8 cellular contexts compared by ENCODE assay signal in genomic region chr14:74804219-74804825, GRCh38. TPM values are rescaled to one million over a fixed set of nuclear protein-coding genes. Genes with fewer than 3 reads are reported as not detected.
DNase-seq lines count a peak whose midpoint lies in the region; ATAC-seq, FAIRE-seq and TF ChIP-seq lines count a peak whose summit lies in the region.

No MANE protein-coding gene starts in this region.

- no peaks in the 10 kb centered on the region for H3K4me1 Mint-ChIP-seq in activated CD8-positive, alpha-beta memory T cell treated with anti-CD3 and anti-CD28 coated beads, Interleukin-2, amount 10 ng/mL, durations not matched to agents 7 days and 5 days

- H3K4me2 ChIP-seq in GM12878 (ENCODE audit: control insufficient read depth, insufficient read depth) = no peak overlapping the region
- H3K4me2 ChIP-seq in HepG2 (ENCODE audit: low read depth, low read length) = no peak overlapping the region

- H3K9ac ChIP-seq in GM12878 (ENCODE audit: control insufficient read depth, insufficient read depth, low read length) = no peak overlapping the region
- H3K9ac ChIP-seq in HepG2 (ENCODE audit: insufficient read depth, low read depth, low read length) = no peak overlapping the region

- DNase-seq in activated CD8-positive, alpha-beta memory T cell treated with anti-CD3 and anti-CD28 coated beads, Interleukin-2, amount 10 ng/mL, durations not matched to agents 7 days and 5 days = peak; percentile 57
- DNase-seq in activated CD8-positive, alpha-beta memory T cell treated with anti-CD3 and anti-CD28 coated beads, Interleukin-2, amount 50 U/mL, for 48 hours = no peak
- DNase-seq in NAMALWA (ENCODE audit: low spot score) (peak; percentile 47), GM12878 (ENCODE audit: low read depth, low spot score) (no peak), HepG2 (ENCODE audit: low spot score) (peak; percentile 26), coronary artery (ENCODE audit: low spot score) (no peak), sigmoid colon (no peak)

- no peaks in the 10 kb centered on the region for H3K27me3 Mint-ChIP-seq in activated CD8-positive, alpha-beta memory T cell treated with anti-CD3 and anti-CD28 coated beads, Interleukin-2, amount 10 ng/mL, durations not matched to agents 7 days and 5 days

- FAIRE-seq in GM12878 (lab: Jason Lieb, UNC) (peak; percentile 27), HepG2 (lab: Jason Lieb, UNC) (peak; percentile 76)

- CTCF ChIA-PET in activated CD8-positive, alpha-beta memory T cell treated with anti-CD3 and anti-CD28 coated beads, Interleukin-2, amount 10 ng/mL, durations not matched to agents 7 days and 5 days (lab: Charles Lee) = interaction anchor here (0.6 to 8.2 kb wide), 20 partner anchors 11 to 1222 kb away, joined by 3 to 115 read pairs (median 3); partner anchors contain the start of genes LTBP2 and YLPM1
- CTCF ChIA-PET in GM12878 (lab: Yijun Ruan, JAX) (interaction anchor here (0.5 to 2.9 kb wide), 12 partner anchors 9 to 302 kb away, joined by 3 to 34 read pairs (median 4); partner anchors contain the start of gene LTBP2), HepG2 (lab: Yijun Ruan, JAX; ENCODE audit: low intra/inter-chr PET ratio, low total read pairs) (interaction anchor here (0.9 to 1.3 kb wide), 2 partner anchors 192 to 195 kb away, joined by 3 to 6 read pairs; partner anchors contain the start of gene LTBP2)

- TF ChIP-seq POLR2A in GM12878 (IDR thresholded peaks at IDR 0.05; ENCODE audit: low read depth, low read length) (no peak), HepG2 (IDR thresholded peaks at IDR 0.05; ENCODE audit: insufficient read depth in 1 of 2, low read depth in 2 of 2, low read length in 2 of 2) (no peak), sigmoid colon (IDR thresholded peaks at IDR 0.05) (no peak)

- no peak for ATAC-seq in activated CD8-positive, alpha-beta memory T cell treated with anti-CD3 and anti-CD28 coated beads, Interleukin-2, amount 10 ng/mL, durations not matched to agents 7 days and 5 days
- ATAC-seq in GM12878 (peak; percentile 69), HepG2 (peak; percentile 77), GM21717 (IDR thresholded peaks at IDR 0.05; ENCODE audit: unreplicated experiment) (no peak)

- H2AFZ ChIP-seq in GM12878 (ENCODE audit: control insufficient read depth, low read depth, low read length) = no peak overlapping the region
- H2AFZ ChIP-seq in HepG2 (ENCODE audit: low read length) = no peak overlapping the region

- RAD21 ChIA-PET in GM12878 (lab: Charles Lee; ENCODE audit: unreplicated experiment) = interaction anchor here (0.6 to 1.2 kb wide), 4 partner anchors 8 to 195 kb away, joined by 3 to 18 read pairs (median 3); no protein-coding TSS in a partner anchor

- POLR2A ChIA-PET in GM12878 (lab: Charles Lee) = no interaction called here
- POLR2A ChIA-PET in HepG2 (lab: Yijun Ruan, JAX) = no interaction called here

- H3K27ac Mint-ChIP-seq in activated CD8-positive, alpha-beta memory T cell treated with anti-CD3 and anti-CD28 coated beads, Interleukin-2, amount 10 ng/mL, durations not matched to agents 7 days and 5 days = no peak overlapping the region

- peaks cover 15% of the 10 kb centered on the region for H3K36me3 Mint-ChIP-seq in activated CD8-positive, alpha-beta memory T cell treated with anti-CD3 and anti-CD28 coated beads, Interleukin-2, amount 10 ng/mL, durations not matched to agents 7 days and 5 days

- SMC1A ChIA-PET in GM12878 (lab: Charles Lee; ENCODE audit: uncharacterized antibody, unreplicated experiment) = interaction anchor here (0.6 to 1.9 kb wide), 4 partner anchors 56 to 195 kb away, joined by 3 to 10 read pairs (median 4); no protein-coding TSS in a partner anchor

- no peak overlapping the region for H3K4me3 Mint-ChIP-seq in activated CD8-positive, alpha-beta memory T cell treated with anti-CD3 and anti-CD28 coated beads, Interleukin-2, amount 10 ng/mL, durations not matched to agents 7 days and 5 days

- no TSS peak for BruUV-seq in GM12878 (replicated peaks; lab: Mats Ljungman, UMichigan)
- BruUV-seq in HepG2 (replicated peaks; lab: Mats Ljungman, UMichigan) = no TSS peak

- WGBS in GM12878 (ENCODE audit: insufficient coverage, insufficient replicate concordance, low lambda C conversion rate, missing lambda C conversion rate) = 98% methylated on average over 4 of the region's 4 CpGs
- 98% methylated on average over 4 of the region's 4 CpGs for WGBS in HepG2 (ENCODE audit: low lambda C conversion rate)
- WGBS in sigmoid colon, 2 donors = 88 to 91% methylated on average over 4 of the region's 4 CpGs

- no peak overlapping the region for H3K4me3 ChIP-seq in GM12878
- H3K4me3 ChIP-seq in HepG2 (replicated peaks in 1 of 3; ENCODE audit: insufficient read depth in 1 of 3, low read depth in 2 of 3, low read length in 3 of 3) = no peak overlapping the region
- H3K4me3 ChIP-seq in coronary artery = no peak overlapping the region
- H3K4me3 ChIP-seq in sigmoid colon = no peak overlapping the region

- peak; percentile 61 for TF ChIP-seq RAD21 in GM12878 (IDR thresholded peaks at IDR 0.05; ENCODE audit: insufficient read depth, low read depth, low read length)
- TF ChIP-seq RAD21 in HepG2 (CRISPR knock-in tag; IDR thresholded peaks at IDR 0.05) = no peak

- H3K27ac ChIP-seq in GM12878 (ENCODE audit: control insufficient read depth, insufficient read depth) (no peak overlapping the region), HepG2 (ENCODE audit: extremely low read length, insufficient read depth, low read length) (no peak overlapping the region), coronary artery (no peak overlapping the region), sigmoid colon (no peak overlapping the region)

- intact Hi-C loops in GM12878 (cut with micrococcal nuclease; ENCODE audit: unreplicated experiment) (loop anchor here (1.0 kb wide), 1 partner anchor 195 kb away; no protein-coding TSS in a partner anchor), HepG2 (cut with micrococcal nuclease; ENCODE audit: unreplicated experiment) (loop anchor here (1.0 to 5.0 kb wide), 2 partner anchors 195 to 302 kb away; no protein-coding TSS in a partner anchor), sigmoid colon (cut with DNase I) (no loop called here)

- H3K79me2 ChIP-seq in GM12878 (ENCODE audit: control insufficient read depth, insufficient read depth, low read length) (no peaks in the 10 kb centered on the region), HepG2 (ENCODE audit: insufficient read depth, low read length) (no peaks in the 10 kb centered on the region)

- H3K4me1 ChIP-seq in GM12878 (ENCODE audit: control insufficient read depth, insufficient read depth, low read length) (no peaks in the 10 kb centered on the region), HepG2 (ENCODE audit: insufficient read depth, low read length) (no peaks in the 10 kb centered on the region), sigmoid colon (no peaks in the 10 kb centered on the region)

- H3K9me3 ChIP-seq in GM12878 (replicated peaks; ENCODE audit: control insufficient read depth, insufficient read depth, low read length) (no peaks in the 10 kb centered on the region), HepG2 (ENCODE audit: low read length) (no peaks in the 10 kb centered on the region), sigmoid colon (no peaks in the 10 kb centered on the region)

- H3K27me3 ChIP-seq in GM12878 (replicated peaks in 1 of 2; ENCODE audit: control insufficient read depth in 2 of 2, insufficient read depth in 2 of 2, low read length in 1 of 2) = no peaks in the 10 kb centered on the region
- no peaks in the 10 kb centered on the region for H3K27me3 ChIP-seq in HepG2 (ENCODE audit: control insufficient read depth in 1 of 2, insufficient read depth in 2 of 2, low read length in 2 of 2)
- H3K27me3 ChIP-seq in sigmoid colon = no peaks in the 10 kb centered on the region

- TF ChIP-seq EP300 in GM12878 (IDR thresholded peaks at IDR 0.05; ENCODE audit: borderline replicate concordance in 1 of 2, control insufficient read depth in 1 of 2, low read depth in 2 of 2, low read length in 2 of 2) (no peak), HepG2 (IDR thresholded peaks at IDR 0.05; ENCODE audit: low read depth in 2 of 2, low read length in 2 of 2) (no peak), HepG2 (CRISPR knock-in tag; IDR thresholded peaks at IDR 0.05; ENCODE audit: borderline replicate concordance) (no peak), sigmoid colon (IDR thresholded peaks at IDR 0.05) (no peak)

- H4K20me1 ChIP-seq in GM12878 (ENCODE audit: control insufficient read depth, insufficient read depth) (no peaks in the 10 kb centered on the region), HepG2 (ENCODE audit: insufficient read depth, low read length) (0 out of 2 replicates have a peak, but pooled peaks cover 2% of the 10 kb centered on the region)

- H3K9me3 Mint-ChIP-seq in activated CD8-positive, alpha-beta memory T cell treated with anti-CD3 and anti-CD28 coated beads, Interleukin-2, amount 10 ng/mL, durations not matched to agents 7 days and 5 days (ENCODE audit: low read depth) = no peaks in the 10 kb centered on the region

- in situ Hi-C loops in GM12878 (cut with MboI) (no loop called here), HepG2 (cut with HindIII; ENCODE audit: extremely low pct_ligation_motif_present, low pct_unique_long_range_greater_than_20kb) (no loop called here)

- peaks cover 3 to 15% of the 10 kb centered on the region in 2 experiments for H3K36me3 ChIP-seq in GM12878 (ENCODE audit: control insufficient read depth in 2 of 2, insufficient read depth in 2 of 2, low read length in 1 of 2)
- H3K36me3 ChIP-seq in HepG2 (replicated peaks in 1 of 2; ENCODE audit: control insufficient read depth in 1 of 2, insufficient read depth in 2 of 2, low read length in 2 of 2) = peaks cover 9 to 51% of the 10 kb centered on the region in 2 experiments
- peaks cover under 1 to 56% (median 14%) of the 10 kb centered on the region in 4 donors for H3K36me3 ChIP-seq in sigmoid colon

- TF ChIP-seq CTCF in GM12878 (IDR thresholded peaks at IDR 0.05 in 2 of 3, conservative IDR thresholded peaks at IDR 0.05 in 1 of 3; ENCODE audit: control insufficient read depth in 2 of 3, extremely low read depth in 1 of 3, insufficient read depth in 1 of 3, low read depth in 3 of 3, low read length in 3 of 3) (peak; percentile 55 to 64 (median 61); a peak in 5 of 6 replicates), HepG2 (CRISPR knock-in tag; IDR thresholded peaks at IDR 0.05) (peak; percentile 50), coronary artery (IDR thresholded peaks at IDR 0.05) (no peak), sigmoid colon (IDR thresholded peaks at IDR 0.05) (no peak)

RNA-seq across cellular contexts. Expression of gene YLPM1, which starts 41.2 kb away (rescaled TPM):
- 10 to 100 TPM; 57.9 to 64.1 TPM for total RNA-seq in activated CD8-positive, alpha-beta memory T cell treated with anti-CD3 and anti-CD28 coated beads, Interleukin-2, amount 10 ng/mL, durations not matched to agents 7 days and 5 days
- 427 and 431 TPM in 2 replicates for total RNA-seq in GM12878 (2013; cell fraction: nucleolus; rRNA removed)
- total RNA-seq in GM12878 (2014; rRNA removed) = 18.8 and 22.2 TPM in 2 replicates
- total RNA-seq in GM12878 (2014; rRNA removed; fragmentation: Illumina TruSeq; extraction: Trizol) = 23.0 and 26.0 TPM in 2 replicates
- total RNA-seq in GM12878 (2021) = 45.1 and 47.0 TPM in 2 replicates
- polyA plus RNA-seq in GM12878 (2011; ENCODE audit: low read depth) = 24.1 TPM
- polyA plus RNA-seq in GM12878 (2011; rRNA removed) = 14.2 and 17.9 TPM in 2 replicates
- polyA plus RNA-seq in GM12878 (2011; cell fraction: cytosol; rRNA removed) = 5.5 and 9.5 TPM in 2 replicates
- polyA plus RNA-seq in GM12878 (2011; cell fraction: nucleus; rRNA removed) = 43.3 and 54.0 TPM in 2 replicates
- polyA plus RNA-seq in GM12878 (2012) = 26.9 and 30.8 TPM in 2 replicates
- polyA plus RNA-seq in GM12878 (2014; fragmentation: Illumina TruSeq; extraction: Trizol) = 48.2 and 51.6 TPM in 2 replicates
- polyA plus RNA-seq in GM12878 (2014; fragmentation: Nextera tagmentation; extraction: Ambion mirVana) = 10 to 100 TPM; 11.1 to 15.1 TPM
- polyA plus RNA-seq in GM12878 (2014; rRNA removed) = 16.2 and 17.9 TPM in 2 replicates
- 10 to 100 TPM; 17.7 to 18.4 TPM for polyA plus RNA-seq in GM12878 (2016; fragmentation: Nextera tagmentation; extraction: Ambion mirVana)
- 25.0 and 26.7 TPM in 2 replicates for polyA minus RNA-seq in GM12878 (2011; rRNA and poly(A)+ RNA removed)
- 10.7 and 12.3 TPM in 2 replicates for polyA minus RNA-seq in GM12878 (2011; cell fraction: cytosol; rRNA and poly(A)+ RNA removed)
- polyA minus RNA-seq in GM12878 (2011; cell fraction: nucleus; rRNA and poly(A)+ RNA removed) = 41.1 and 68.7 TPM in 2 replicates
- total RNA-seq in HepG2 (2016; rRNA removed; fragmentation: Illumina TruSeq; extraction: Trizol) = 21.9 and 37.6 TPM in 2 replicates
- 6.3 and 7.4 TPM in 2 replicates for total RNA-seq in HepG2 (2016; cell fraction: cytosol; rRNA removed; fragmentation: Illumina TruSeq; extraction: Trizol; ENCODE audit: low read depth)
- 19.0 and 31.8 TPM in 2 replicates for total RNA-seq in HepG2 (2016; cell fraction: insoluble cytoplasmic fraction; rRNA removed; fragmentation: Illumina TruSeq; extraction: Trizol)
- total RNA-seq in HepG2 (2016; cell fraction: membrane; rRNA removed; fragmentation: Illumina TruSeq; extraction: Trizol) = 10.5 and 12.6 TPM in 2 replicates
- total RNA-seq in HepG2 (2016; cell fraction: nucleus; rRNA removed; fragmentation: Illumina TruSeq; extraction: Trizol) = 76.0 and 88.2 TPM in 2 replicates
- 6.0 and 6.7 TPM in 2 replicates for polyA plus RNA-seq in HepG2 (2011; rRNA removed)
- 1.8 and 2.8 TPM in 2 replicates for polyA plus RNA-seq in HepG2 (2011; cell fraction: cytosol; rRNA removed)
- 20.6 and 28.5 TPM in 2 replicates for polyA plus RNA-seq in HepG2 (2011; cell fraction: nucleus; rRNA removed)
- 24.4 and 27.8 TPM in 2 replicates for polyA plus RNA-seq in HepG2 (2012)
- 1.3 and 1.4 TPM in 2 replicates for polyA plus RNA-seq in HepG2 (2016; cell fraction: cytosol; fragmentation: Illumina TruSeq; extraction: Trizol; ENCODE audit: low read depth)
- polyA plus RNA-seq in HepG2 (2016; cell fraction: insoluble cytoplasmic fraction; fragmentation: Illumina TruSeq; extraction: Trizol; ENCODE audit: low read depth) = 27.6 and 35.4 TPM in 2 replicates
- 3.1 and 3.4 TPM in 2 replicates for polyA plus RNA-seq in HepG2 (2016; cell fraction: membrane; fragmentation: Illumina TruSeq; extraction: Trizol; ENCODE audit: low read depth)
- polyA plus RNA-seq in HepG2 (2016; cell fraction: nucleus; fragmentation: Illumina TruSeq; extraction: Trizol; ENCODE audit: insufficient read depth, low read depth) = 49.4 and 52.2 TPM in 2 replicates
- 10.9 and 19.3 TPM in 2 replicates for polyA minus RNA-seq in HepG2 (2011; rRNA and poly(A)+ RNA removed; ENCODE audit: low replicate concordance)
- 8.6 and 10.9 TPM in 2 replicates for polyA minus RNA-seq in HepG2 (2011; cell fraction: cytosol; rRNA and poly(A)+ RNA removed)
- 87.4 and 90.9 TPM in 2 replicates for polyA minus RNA-seq in HepG2 (2011; cell fraction: nucleus; rRNA and poly(A)+ RNA removed)
- 10 to 100 TPM; 40.3 to 58.7 (median 40.6) TPM for total RNA-seq in sigmoid colon
- polyA plus RNA-seq in sigmoid colon = 10 to 100 TPM in 1 of 3 donors, 1 to 10 TPM in 2; 7.2 to 23.6 (median 7.2) TPM

Comparison
In these comparisons a context has a peak if more than half of its experiments do, and no peak if none do; other contexts are left out.
1. DNase-seq: peak in activated CD8-positive, alpha-beta memory T cell treated with anti-CD3 and anti-CD28 coated beads, Interleukin-2, amount 10 ng/mL, durations not matched to agents 7 days and 5 days (single experiment), NAMALWA (single experiment) and HepG2 (single experiment); none in activated CD8-positive, alpha-beta memory T cell treated with anti-CD3 and anti-CD28 coated beads, Interleukin-2, amount 50 U/mL, for 48 hours (single experiment), GM12878 (single experiment), coronary artery (single experiment) and sigmoid colon (single experiment).
2. ATAC-seq: peak in GM12878 (single experiment) and HepG2 (single experiment); none in activated CD8-positive, alpha-beta memory T cell treated with anti-CD3 and anti-CD28 coated beads, Interleukin-2, amount 10 ng/mL, durations not matched to agents 7 days and 5 days (single experiment) and GM21717 (single experiment).
3. CTCF ChIP-seq: peak in GM12878 (3 of 3) and HepG2 (single experiment); none in coronary artery (single experiment) and sigmoid colon (0 of 4).